Comparison of ENCODE assay signal across 11 cellular contexts in the genomic region with DNA sequence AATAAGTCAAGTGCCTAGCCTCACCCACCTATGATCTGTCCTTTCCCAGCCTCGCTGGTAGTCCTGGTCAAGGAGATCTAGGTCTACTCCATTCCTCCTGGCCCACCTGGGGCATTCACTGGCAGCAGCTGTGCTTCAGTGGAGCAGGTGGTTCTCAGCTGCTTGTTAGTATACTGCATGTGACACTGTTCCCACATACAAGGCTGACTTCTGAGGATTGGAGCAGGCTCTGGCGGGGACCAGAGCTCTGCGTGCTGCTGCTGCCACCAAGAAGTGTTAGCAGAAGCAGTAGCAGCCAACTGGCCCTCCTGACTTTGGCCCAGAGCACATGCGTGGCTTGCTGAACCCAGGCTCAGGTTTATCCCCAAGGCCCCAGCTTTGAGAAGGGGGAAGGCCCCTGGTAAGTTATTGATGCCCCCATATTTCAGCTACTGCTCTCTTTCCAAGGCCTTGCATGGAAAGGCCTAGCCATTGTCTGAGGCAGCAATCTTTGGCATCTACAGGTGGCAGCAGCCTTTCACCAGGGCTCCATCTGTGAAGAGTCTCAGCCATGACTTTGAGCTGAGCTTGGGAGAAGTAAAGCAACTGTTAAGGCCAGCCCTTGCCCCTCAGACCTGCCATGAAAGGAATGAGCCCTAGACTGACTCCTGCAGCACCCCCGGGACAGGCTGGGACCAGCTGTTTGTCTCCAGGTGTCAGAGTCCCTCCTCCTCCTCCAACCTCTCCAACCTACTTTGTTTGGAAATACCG. TPM values are rescaled to one million over a fixed set of nuclear protein-coding genes. Genes with fewer than 3 reads are reported as not detected.
DNase-seq lines count a peak whose midpoint lies in the region; TF ChIP-seq lines count a peak whose summit lies in the region.
"Had no signal": no experiment of that assay in that cellular context is flagged by ENCODE, and none has a peak within 500 bp of the region (broad histone marks: within the 10 kb centered on the region; RNA-seq: fewer than 3 reads in every experiment).

No MANE protein-coding gene starts in this region.

- intact Hi-C loops in colonic mucosa (cut with DNase I): no loop called here

- no peak overlapping the region for H3K4me3 Mint-ChIP-seq in nephron progenitor cell

- H3K27ac Mint-ChIP-seq in nephron progenitor cell: peak overlapping the region; percentile 97

- TF ChIP-seq CTCF in colonic mucosa (IDR thresholded peaks at IDR 0.05) (no peak), nephron progenitor cell (IDR thresholded peaks at IDR 0.05) (no peak)

- H3K36me3 ChIP-seq in HUES48 (ENCODE audit: control insufficient read depth, insufficient read depth, low read length): peaks cover 57% of the 10 kb centered on the region
- H3K36me3 ChIP-seq in colonic mucosa: peaks cover 1% of the 10 kb centered on the region

- H3K9me3 ChIP-seq in HUES48 (ENCODE audit: control insufficient read depth, insufficient read depth, low read length): no peaks in the 10 kb centered on the region
- no peaks in the 10 kb centered on the region for H3K9me3 ChIP-seq in colonic mucosa

- H3K4me1 ChIP-seq in HUES48 (ENCODE audit: control insufficient read depth, insufficient read depth, low read length): peaks cover 20% of the 10 kb centered on the region
- peaks cover 22% of the 10 kb centered on the region for H3K4me1 ChIP-seq in colonic mucosa

- peaks cover 34% of the 10 kb centered on the region for H3K36me3 Mint-ChIP-seq in nephron progenitor cell (ENCODE audit: low read depth)

- no peaks in the 10 kb centered on the region for H3K27me3 Mint-ChIP-seq in nephron progenitor cell (ENCODE audit: low read depth, poor library complexity)

- H3K27ac ChIP-seq in HUES48 (ENCODE audit: low read depth, low read length) (peak overlapping the region; percentile 76), colonic mucosa (peak overlapping the region; percentile 81)

- DNase-seq in colonic mucosa (no peak), nephron progenitor cell (no peak), NCI-H2227 (lab: John Stamatoyannopoulos, UW; ENCODE audit: unreplicated experiment) (no peak), CD1c-positive myeloid dendritic cell (ENCODE audit: extremely low spot score) (no peak), GDM1 (lab: John Stamatoyannopoulos, UW) (no peak)
- DNase-seq: GOT3 had no signal

- peaks cover 39% of the 10 kb centered on the region for H3K4me1 Mint-ChIP-seq in nephron progenitor cell

- H3K4me3 ChIP-seq in HUES48 (ENCODE audit: low read depth, low read length) (no peak overlapping the region), colonic mucosa (no peak overlapping the region)

- H3K9me3 Mint-ChIP-seq in nephron progenitor cell: no peaks in the 10 kb centered on the region
- H3K9me3 Mint-ChIP-seq: T-helper 2 cell treated with Interferon-gamma antibody and Interleukin-4, amounts not matched to agents 5 μg/mL and 100 μg/mL, for 36 hours had no signal

- no peaks in the 10 kb centered on the region for H3K27me3 ChIP-seq in HUES48 (ENCODE audit: control insufficient read depth, insufficient read depth, low read length)
- no peaks in the 10 kb centered on the region for H3K27me3 ChIP-seq in colonic mucosa

- no peak overlapping the region for H3K9ac ChIP-seq in HUES48 (ENCODE audit: low read depth, low read length)
- H3K9ac ChIP-seq in colonic mucosa (ENCODE audit: low read depth in 2 of 2, low read length in 2 of 2): peak overlapping the region in 1 of 2 donors; percentile 34

RNA-seq across cellular contexts. Expression of a gene that starts 26.5 kb away (rescaled TPM):
- 10 to 100 TPM; 68.3 to 81.7 TPM for total RNA-seq in colonic mucosa

RNA-seq across cellular contexts. Expression of a gene that starts 26.9 kb away (rescaled TPM):
- 10 to 100 TPM; 11.7 to 15.5 TPM for total RNA-seq in colonic mucosa

RNA-seq across cellular contexts. Expression of a gene that starts 45.1 kb away (rescaled TPM):
- 1 to 10 TPM in 1 of 2 donors, not detected in 1; 1.2 TPM for total RNA-seq in colonic mucosa
- total RNA-seq: M059J, mononuclear cell, subcutaneous adipose tissue had no signal

RNA-seq across cellular contexts. Expression of a gene that starts 56.5 kb away (rescaled TPM):
- total RNA-seq in colonic mucosa: 10 to 100 TPM; 58.3 to 61.3 TPM

RNA-seq across cellular contexts. Expression of a gene that starts 56.9 kb away (rescaled TPM):
- total RNA-seq in colonic mucosa: 1 to 10 TPM; 4.5 to 5.0 TPM
